8 cellular contexts compared by ENCODE assay signal in the genomic region with DNA sequence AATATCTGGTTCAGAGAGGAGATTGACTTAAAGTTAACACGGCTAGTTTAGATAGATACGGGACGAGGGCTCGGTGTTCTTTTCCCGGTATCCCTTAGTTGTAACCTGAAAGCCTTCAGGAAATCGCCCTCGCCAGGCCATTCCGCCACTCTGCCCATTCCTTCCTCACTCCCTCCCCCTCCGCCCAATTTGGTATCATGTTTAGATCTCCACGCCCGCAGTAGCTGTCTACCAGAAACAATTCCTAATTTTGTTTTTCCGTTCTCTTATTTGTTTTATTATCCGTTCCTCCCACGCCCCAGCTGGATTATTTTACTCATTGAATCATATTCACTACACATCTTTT. TPM values are rescaled to one million over a fixed set of nuclear protein-coding genes. Genes with fewer than 3 reads are reported as not detected.
DNase-seq lines count a peak whose midpoint lies in the region; ATAC-seq and TF ChIP-seq lines count a peak whose summit lies in the region.

No MANE protein-coding gene starts in this region.

- DNase-seq in BJ (ENCODE audit: low read depth), result no peak
- peak; percentile 7 to 15 for DNase-seq in activated CD4-positive, alpha-beta T cell treated with anti-CD3 and anti-CD28 coated beads, Interleukin-2, amount 50 U/mL, for 4 hours
- DNase-seq in fibroblast of gingiva (ENCODE audit: low read depth), result peak; percentile 41
- no peak for DNase-seq in natural killer cell treated with Interleukin-12 subunit alpha and Interleukin-12 subunit beta and Interleukin-15 and Interleukin-18, amount 100 ng/mL, for 72 hours (ENCODE audit: low spot score)
- no peak for DNase-seq in NAMALWA (ENCODE audit: low spot score)

- CTCF ChIA-PET in BJ (lab: Yijun Ruan, JAX), result interaction anchor here (1.1 to 2.1 kb wide), 6 partner anchors 12 to 400 kb away, joined by 3 to 7 read pairs (median 4); no protein-coding TSS in a partner anchor

- peak overlapping the region; percentile 86 for H3K27ac ChIP-seq in KOPT-K1 (ENCODE audit: low read depth, low read length, poor library complexity, severe bottlenecking)

- no peaks in the 10 kb centered on the region for H3K9me3 ChIP-seq in KOPT-K1 (ENCODE audit: insufficient read depth, low read length, poor library complexity, severe bottlenecking)

- peaks cover 44 to 52% of the 10 kb centered on the region in 2 donors for H3K4me1 Mint-ChIP-seq in natural killer cell treated with Interleukin-12 subunit alpha and Interleukin-12 subunit beta and Interleukin-15 and Interleukin-18, amount 100 ng/mL, for 72 hours (ENCODE audit: low read depth in 2 of 2)

- peak overlapping the region; percentile 97 for H3K4me3 Mint-ChIP-seq in natural killer cell treated with Interleukin-12 subunit alpha and Interleukin-12 subunit beta and Interleukin-15 and Interleukin-18, amount 100 ng/mL, for 72 hours

- H3K36me3 ChIP-seq in BJ (ENCODE audit: control insufficient read depth, insufficient read depth, low read length) (no peaks in the 10 kb centered on the region), KOPT-K1 (ENCODE audit: insufficient read depth, low read length) (peaks cover 9% of the 10 kb centered on the region)

- POLR2A ChIA-PET in BJ (lab: Charles Lee), result interaction anchor here (0.6 to 1.9 kb wide), 2 partner anchors 11 to 1154 kb away, joined by 4 to 6 read pairs; no protein-coding TSS in a partner anchor

- TF ChIP-seq CTCF in BJ (IDR thresholded peaks at IDR 0.05; ENCODE audit: insufficient read depth, low read depth, low read length), result no peak

- H3K9me3 Mint-ChIP-seq in natural killer cell treated with Interleukin-12 subunit alpha and Interleukin-12 subunit beta and Interleukin-15 and Interleukin-18, amount 100 ng/mL, for 72 hours, result no peaks in the 10 kb centered on the region

- no peaks in the 10 kb centered on the region for H3K27me3 ChIP-seq in BJ (ENCODE audit: control insufficient read depth, insufficient read depth, low read length)

- ATAC-seq in GM19328 (IDR thresholded peaks at IDR 0.05; ENCODE audit: unreplicated experiment) (peak; percentile 3), HG03108 (IDR thresholded peaks at IDR 0.05; ENCODE audit: unreplicated experiment) (no peak)
- peak in 1 of 2 donors; percentile 0 for ATAC-seq in natural killer cell treated with Interleukin-12 subunit alpha and Interleukin-12 subunit beta and Interleukin-15 and Interleukin-18, amount 100 ng/mL, for 72 hours

- peak overlapping the region; percentile 66 for H3K4me3 ChIP-seq in BJ (ENCODE audit: low read depth, low read length)

- no peaks in the 10 kb centered on the region for H3K27me3 Mint-ChIP-seq in natural killer cell treated with Interleukin-12 subunit alpha and Interleukin-12 subunit beta and Interleukin-15 and Interleukin-18, amount 100 ng/mL, for 72 hours

- no peaks in the 10 kb centered on the region for H3K36me3 Mint-ChIP-seq in natural killer cell treated with Interleukin-12 subunit alpha and Interleukin-12 subunit beta and Interleukin-15 and Interleukin-18, amount 100 ng/mL, for 72 hours

- H3K27ac Mint-ChIP-seq in natural killer cell treated with Interleukin-12 subunit alpha and Interleukin-12 subunit beta and Interleukin-15 and Interleukin-18, amount 100 ng/mL, for 72 hours, result peak overlapping the region; percentile 97 to 100

RNA-seq across cellular contexts. Expression of a gene that starts 0.7 kb away (rescaled TPM):
- 4.5 and 9.9 TPM in 2 replicates for polyA plus RNA-seq in BJ (2011; rRNA removed)
- 1.8 and 2.0 TPM in 2 replicates for polyA minus RNA-seq in BJ (2011; rRNA and poly(A)+ RNA removed)
- 10 to 100 TPM; 12.2 to 13.8 TPM for total RNA-seq in natural killer cell treated with Interleukin-12 subunit alpha and Interleukin-12 subunit beta and Interleukin-15 and Interleukin-18, amount 100 ng/mL, for 72 hours

RNA-seq across cellular contexts. Expression of a gene that starts 38.9 kb away (rescaled TPM):
- 25.9 and 30.1 TPM in 2 replicates for polyA plus RNA-seq in BJ (2011; rRNA removed)
- 16.9 and 27.4 TPM in 2 replicates for polyA minus RNA-seq in BJ (2011; rRNA and poly(A)+ RNA removed)
- total RNA-seq in natural killer cell treated with Interleukin-12 subunit alpha and Interleukin-12 subunit beta and Interleukin-15 and Interleukin-18, amount 100 ng/mL, for 72 hours, result 10 to 100 TPM; 40.5 to 69.8 TPM

Comparison
In these comparisons a context has a peak if more than half of its experiments do, and no peak if none do; other contexts are left out.
1. DNase-seq: peak in activated CD4-positive, alpha-beta T cell treated with anti-CD3 and anti-CD28 coated beads, Interleukin-2, amount 50 U/mL, for 4 hours (2 of 2) and fibroblast of gingiva (single experiment); none in BJ (single experiment), natural killer cell treated with Interleukin-12 subunit alpha and Interleukin-12 subunit beta and Interleukin-15 and Interleukin-18, amount 100 ng/mL, for 72 hours (single experiment) and NAMALWA (single experiment).